In the genomic region with DNA sequence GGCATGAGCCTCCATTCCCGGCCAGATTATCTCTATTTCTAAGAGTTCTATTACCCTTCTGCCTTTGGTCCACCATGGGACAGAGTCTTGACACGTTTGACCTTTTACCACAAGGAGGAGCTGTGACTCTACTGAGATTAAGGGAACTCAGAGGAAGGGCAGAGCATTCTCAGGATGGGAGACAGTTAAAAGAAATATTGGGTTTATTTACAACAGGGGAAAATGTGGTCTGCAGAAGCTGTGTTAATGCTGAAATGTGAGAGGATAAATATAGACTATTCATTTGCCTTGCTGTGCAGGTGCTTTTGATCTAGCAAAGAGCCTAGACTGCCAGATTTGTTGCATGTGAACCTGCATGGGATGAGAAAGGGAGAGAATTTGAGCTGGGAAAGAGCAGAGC, we compare ENCODE assay signal across 9 cellular contexts. TPM values are rescaled to one million over a fixed set of nuclear protein-coding genes. Genes with fewer than 3 reads are reported as not detected.
DNase-seq lines count a peak whose midpoint lies in the region; ATAC-seq and TF ChIP-seq lines count a peak whose summit lies in the region.
"Had no signal": no experiment of that assay in that cellular context is flagged by ENCODE, and none has a peak within 500 bp of the region (broad histone marks: within the 10 kb centered on the region; RNA-seq: fewer than 3 reads in every experiment).

No MANE protein-coding gene starts in this region.

- H3K4me1 ChIP-seq in A673 (ENCODE audit: insufficient read depth, low read length, poor library complexity, severe bottlenecking), result no peaks in the 10 kb centered on the region
- H3K4me1 ChIP-seq in ovary (ENCODE audit: insufficient read depth), result no peaks in the 10 kb centered on the region
- H3K4me1 ChIP-seq: SJSA1 had no signal

- BruUV-seq in A673 (replicated peaks; lab: Mats Ljungman, UMichigan), result no TSS peak

- WGBS in ovary, 3 donors, result 13 to 40% (median 16%) methylated on average over 2 of the region's 2 CpGs

- POLR2A ChIA-PET in A673 (lab: Charles Lee; ENCODE audit: low non-redundant PET), result no interaction called here

- no peak for DNase-seq in A673 (ENCODE audit: low spot score)
- peak; percentile 45 for DNase-seq in NCI-H69 (lab: John Stamatoyannopoulos, UW)
- no peak for DNase-seq in epithelial cell of proximal tubule (ENCODE audit: low read depth)
- DNase-seq in H4 (ENCODE audit: low spot score), result no peak
- no peak for DNase-seq in ovary
- no peak for DNase-seq in DMS153 treated with DMSO at 0.1 percent for 48 hours (lab: John Stamatoyannopoulos, UW; ENCODE audit: unreplicated experiment)

- no peak overlapping the region for H3K4me3 ChIP-seq in A673 (ENCODE audit: low read depth, low read length, poor library complexity, severe bottlenecking)
- no peak overlapping the region for H3K4me3 ChIP-seq in epithelial cell of proximal tubule (ENCODE audit: low read depth, low read length)
- no peak overlapping the region for H3K4me3 ChIP-seq in ovary
- H3K4me3 ChIP-seq: SJSA1 had no signal

- TF ChIP-seq CTCF in A673 (conservative IDR thresholded peaks at IDR 0.05; ENCODE audit: low read depth, low read length) (0 out of 2 replicates have a peak, but pooled peaks have one; percentile 30), GM12872 (IDR thresholded peaks at IDR 0.05; ENCODE audit: insufficient read depth, low read depth, low read length) (peak; percentile 51; the same call in 2 of the 3 replicates), epithelial cell of proximal tubule (conservative IDR thresholded peaks at IDR 0.05; ENCODE audit: low read depth, low read length) (peak; percentile 55), ovary (IDR thresholded peaks at IDR 0.05) (no peak)

- no peak for TF ChIP-seq POLR2A in ovary (IDR thresholded peaks at IDR 0.05)

- no peaks in the 10 kb centered on the region for H3K36me3 ChIP-seq in A673 (ENCODE audit: insufficient read depth, low read length, poor library complexity, severe bottlenecking)
- no peaks in the 10 kb centered on the region for H3K36me3 ChIP-seq in ovary
- H3K36me3 ChIP-seq: SJSA1 had no signal

- H3K9me3 ChIP-seq in A673 (ENCODE audit: low read depth, low read length, poor library complexity, severe bottlenecking), result no peaks in the 10 kb centered on the region
- no peaks in the 10 kb centered on the region for H3K9me3 ChIP-seq in ovary
- H3K9me3 ChIP-seq: SJSA1 had no signal

- H3K27me3 ChIP-seq in A673 (replicated peaks; ENCODE audit: insufficient read depth, low read depth, low read length, poor library complexity) (peaks cover 11% of the 10 kb centered on the region), ovary (no peaks in the 10 kb centered on the region)

- no peak for TF ChIP-seq EP300 in ovary (IDR thresholded peaks at IDR 0.05)

- no peak overlapping the region for H3K27ac ChIP-seq in A673 (ENCODE audit: low read depth, low read length, poor library complexity, severe bottlenecking)
- no peak overlapping the region for H3K27ac ChIP-seq in ovary
- H3K27ac ChIP-seq: SJSA1 had no signal

- intact Hi-C loops in A673 (cut with micrococcal nuclease; ENCODE audit: unreplicated experiment) (loop anchor here (10.0 kb wide), 1 partner anchor 329 kb away; a partner anchor contains a TSS), ovary (cut with DNase I) (no loop called here)

- no peak for ATAC-seq in GM21717 (IDR thresholded peaks at IDR 0.05; ENCODE audit: unreplicated experiment)

- CTCF ChIA-PET in A673 (lab: Charles Lee), result no interaction called here

RNA-seq across cellular contexts. Expression of a gene that starts 45.8 kb away (rescaled TPM):
- total RNA-seq in A673 (2021) (not detected in 2 replicates), epithelial cell of proximal tubule (not detected in 2 replicates), ovary (not detected)
- not detected in 2 replicates for total RNA-seq in H4 (2014; rRNA removed; shearing (Covaris generic))
- polyA plus RNA-seq in ovary, result not detected
- total RNA-seq: SJSA1 had no signal

Comparison
In these comparisons a context has a peak if more than half of its experiments do, and no peak if none do; other contexts are left out.
1. CTCF ChIP-seq: peak in A673 (single experiment), GM12872 (single experiment) and epithelial cell of proximal tubule (single experiment); none in ovary (0 of 3).